ENCODE assay signal across 22 cellular contexts in genomic region chr20:34293589-34293988, GRCh38. TPM values are rescaled to one million over a fixed set of nuclear protein-coding genes. Genes with fewer than 3 reads are reported as not detected.
DNase-seq lines count a peak whose midpoint lies in the region; ATAC-seq and TF ChIP-seq lines count a peak whose summit lies in the region.
"Had no signal": no experiment of that assay in that cellular context is flagged by ENCODE, and none has a peak within 500 bp of the region (broad histone marks: within the 10 kb centered on the region; RNA-seq: fewer than 3 reads in every experiment).

No MANE protein-coding gene starts in this region.

- H3K36me3 Mint-ChIP-seq in activated naive CD8-positive, alpha-beta T cell treated with anti-CD3 and anti-CD28 coated beads for 36 hours, result peaks cover 46% of the 10 kb centered on the region
- peaks cover 56% of the 10 kb centered on the region for H3K36me3 Mint-ChIP-seq in activated naive CD8-positive, alpha-beta T cell treated with anti-CD3 and anti-CD28 coated beads, Interleukin-2, amount 50 U/mL, for 24 hours (ENCODE audit: low read depth)
- H3K36me3 Mint-ChIP-seq in dendritic cell treated with granulocyte-macrophage colony-stimulating factor and Interleukin-4, amounts not matched to agents 40 ng/mL and 50 ng/mL, for 4 days (ENCODE audit: low read depth), result peaks cover 89% of the 10 kb centered on the region
- H3K36me3 Mint-ChIP-seq in nephron progenitor cell (ENCODE audit: low read depth), result peaks cover 59% of the 10 kb centered on the region

- H3K36me3 ChIP-seq in MM.1S (replicated peaks; ENCODE audit: insufficient read depth, low read length), result no peaks in the 10 kb centered on the region

- no peaks in the 10 kb centered on the region for H4K20me1 ChIP-seq in MM.1S (ENCODE audit: insufficient read depth, low read length)

- TF ChIP-seq CTCF in nephron progenitor cell (IDR thresholded peaks at IDR 0.05) (no peak), MM.1S (IDR thresholded peaks at IDR 0.05; ENCODE audit: low read length) (no peak)

- ATAC-seq in activated naive CD8-positive, alpha-beta T cell treated with anti-CD3 and anti-CD28 coated beads, Interleukin-2, amount 50 U/mL, for 24 hours, result no peak
- no peak for ATAC-seq in GM19455 (IDR thresholded peaks at IDR 0.05; ENCODE audit: unreplicated experiment)
- ATAC-seq: SK-N-SH treated with all-trans-retinoic acid at 6 μM for 48 hours had no signal

- peaks cover 38% of the 10 kb centered on the region for H3K79me2 ChIP-seq in MM.1S (ENCODE audit: low read length)

- no peaks in the 10 kb centered on the region for H3K27me3 Mint-ChIP-seq in activated naive CD8-positive, alpha-beta T cell treated with anti-CD3 and anti-CD28 coated beads for 36 hours
- H3K27me3 Mint-ChIP-seq in activated naive CD8-positive, alpha-beta T cell treated with anti-CD3 and anti-CD28 coated beads, Interleukin-2, amount 50 U/mL, for 24 hours, result no peaks in the 10 kb centered on the region
- H3K27me3 Mint-ChIP-seq in dendritic cell treated with granulocyte-macrophage colony-stimulating factor and Interleukin-4, amounts not matched to agents 40 ng/mL and 50 ng/mL, for 4 days, result no peaks in the 10 kb centered on the region
- no peaks in the 10 kb centered on the region for H3K27me3 Mint-ChIP-seq in nephron progenitor cell (ENCODE audit: low read depth, poor library complexity)
- H3K27me3 Mint-ChIP-seq: CD8-positive, alpha-beta memory T cell had no signal

- no peaks in the 10 kb centered on the region for H3F3A ChIP-seq in MM.1S (ENCODE audit: insufficient read depth, low read length)

- H3K4me1 ChIP-seq in MM.1S (ENCODE audit: low read length), result no peaks in the 10 kb centered on the region
- H3K4me1 ChIP-seq: Peyer's patch had no signal

- H3K27ac Mint-ChIP-seq in activated naive CD8-positive, alpha-beta T cell treated with anti-CD3 and anti-CD28 coated beads for 36 hours, result peak overlapping the region; percentile 22
- H3K27ac Mint-ChIP-seq in activated naive CD8-positive, alpha-beta T cell treated with anti-CD3 and anti-CD28 coated beads, Interleukin-2, amount 50 U/mL, for 24 hours, result no peak overlapping the region
- peak overlapping the region; percentile 85 for H3K27ac Mint-ChIP-seq in dendritic cell treated with granulocyte-macrophage colony-stimulating factor and Interleukin-4, amounts not matched to agents 40 ng/mL and 50 ng/mL, for 4 days
- H3K27ac Mint-ChIP-seq in nephron progenitor cell, result peak overlapping the region; percentile 49

- H3K27me3 ChIP-seq in MM.1S (replicated peaks; ENCODE audit: insufficient read depth, low read length), result no peaks in the 10 kb centered on the region
- H3K27me3 ChIP-seq: BLaER1 treated with 17β-estradiol and CSF1 and Interleukin-3, amounts not matched to agents 10 nM and 100 nM; Peyer's patch had no signal

- H3K9me3 ChIP-seq in MM.1S (replicated peaks; ENCODE audit: insufficient read depth, low read length), result no peaks in the 10 kb centered on the region
- H3K9me3 ChIP-seq: BLaER1 treated with 17β-estradiol and CSF1 and Interleukin-3, amounts not matched to agents 10 nM and 100 nM; Peyer's patch had no signal

- H3K9ac ChIP-seq in MM.1S (ENCODE audit: low read length), result no peak overlapping the region
- H3K9ac ChIP-seq: BLaER1 treated with 17β-estradiol and CSF1 and Interleukin-3, amounts not matched to agents 10 nM and 100 nM; KMS-11 had no signal

- no peaks in the 10 kb centered on the region for H3K9me2 ChIP-seq in MM.1S (replicated peaks; ENCODE audit: insufficient read depth, low read length)

- H3K4me3 Mint-ChIP-seq in activated naive CD8-positive, alpha-beta T cell treated with anti-CD3 and anti-CD28 coated beads for 36 hours, result no peak overlapping the region
- no peak overlapping the region for H3K4me3 Mint-ChIP-seq in activated naive CD8-positive, alpha-beta T cell treated with anti-CD3 and anti-CD28 coated beads, Interleukin-2, amount 50 U/mL, for 24 hours
- H3K4me3 Mint-ChIP-seq in dendritic cell treated with granulocyte-macrophage colony-stimulating factor and Interleukin-4, amounts not matched to agents 40 ng/mL and 50 ng/mL, for 4 days, result peak overlapping the region; percentile 28
- no peak overlapping the region for H3K4me3 Mint-ChIP-seq in nephron progenitor cell

- intact Hi-C loops in dendritic cell treated with granulocyte-macrophage colony-stimulating factor and Interleukin-4, amounts not matched to agents 40 ng/mL and 50 ng/mL, for 4 days (cut with micrococcal nuclease), result no loop called here

- no peaks in the 10 kb centered on the region for H3K9me3 Mint-ChIP-seq in activated naive CD8-positive, alpha-beta T cell treated with anti-CD3 and anti-CD28 coated beads for 36 hours
- no peaks in the 10 kb centered on the region for H3K9me3 Mint-ChIP-seq in activated naive CD8-positive, alpha-beta T cell treated with anti-CD3 and anti-CD28 coated beads, Interleukin-2, amount 50 U/mL, for 24 hours
- no peaks in the 10 kb centered on the region for H3K9me3 Mint-ChIP-seq in dendritic cell treated with granulocyte-macrophage colony-stimulating factor and Interleukin-4, amounts not matched to agents 40 ng/mL and 50 ng/mL, for 4 days
- H3K9me3 Mint-ChIP-seq in nephron progenitor cell, result no peaks in the 10 kb centered on the region
- H3K9me3 Mint-ChIP-seq: CD8-positive, alpha-beta memory T cell had no signal

- peaks cover 2% of the 10 kb centered on the region for H3K4me1 Mint-ChIP-seq in activated naive CD8-positive, alpha-beta T cell treated with anti-CD3 and anti-CD28 coated beads for 36 hours
- H3K4me1 Mint-ChIP-seq in activated naive CD8-positive, alpha-beta T cell treated with anti-CD3 and anti-CD28 coated beads, Interleukin-2, amount 50 U/mL, for 24 hours, result no peaks in the 10 kb centered on the region
- H3K4me1 Mint-ChIP-seq in dendritic cell treated with granulocyte-macrophage colony-stimulating factor and Interleukin-4, amounts not matched to agents 40 ng/mL and 50 ng/mL, for 4 days (ENCODE audit: low read depth), result peaks cover 58% of the 10 kb centered on the region
- H3K4me1 Mint-ChIP-seq in nephron progenitor cell, result peaks cover 7% of the 10 kb centered on the region
- H3K4me1 Mint-ChIP-seq: CD8-positive, alpha-beta memory T cell had no signal

- H3K4me2 ChIP-seq in MM.1S (ENCODE audit: low read depth, low read length), result no peak overlapping the region
- H3K4me2 ChIP-seq: KMS-11 had no signal

- H3K4me3 ChIP-seq in MM.1S (ENCODE audit: low read length), result no peak overlapping the region
- H3K4me3 ChIP-seq: BLaER1 treated with 17β-estradiol and CSF1 and Interleukin-3, amounts not matched to agents 10 nM and 100 nM; Peyer's patch had no signal

- H2AFZ ChIP-seq in MM.1S (ENCODE audit: low read length), result no peak overlapping the region

- H3K27ac ChIP-seq in MM.1S (ENCODE audit: low read length), result no peak overlapping the region
- H3K27ac ChIP-seq: KMS-11, Peyer's patch had no signal

- DNase-seq in activated naive CD8-positive, alpha-beta T cell treated with anti-CD3 and anti-CD28 coated beads for 36 hours, result no peak
- DNase-seq in activated naive CD8-positive, alpha-beta T cell treated with anti-CD3 and anti-CD28 coated beads, Interleukin-2, amount 50 U/mL, for 24 hours, result no peak
- no peak for DNase-seq in nephron progenitor cell
- DNase-seq in MM.1S, result no peak
- DNase-seq in stimulated activated CD4-positive, alpha-beta T cell treated with anti-CD3 and anti-CD28 coated beads, Interleukin-15, amount 100 ng/mL, for 24 hours, result no peak
- no peak for DNase-seq in mesenteric fat pad (ENCODE audit: low spot score)
- DNase-seq: 8988T; CD8-positive, alpha-beta memory T cell; DMS53; GDM1; NCI-H1105; NCI-H146; NCI-H2029; NCI-H2227 treated with DMSO at 0.1 percent for 48 hours; NCI-H510A treated with DMSO at 0.1 percent for 48 hours; NCI-H748 treated with DMSO at 0.1 percent for 48 hours; Peyer's patch had no signal

RNA-seq across cellular contexts. Expression of gene AHCY, which starts 9.6 kb away (rescaled TPM):
- 100 to 1,000 TPM; 245 to 254 TPM for total RNA-seq in activated naive CD8-positive, alpha-beta T cell treated with anti-CD3 and anti-CD28 coated beads for 36 hours
- total RNA-seq in mesenteric fat pad, result 56.8 TPM

RNA-seq across cellular contexts. Expression of gene ASIP, which starts 52.4 kb away (rescaled TPM):
- total RNA-seq in activated naive CD8-positive, alpha-beta T cell treated with anti-CD3 and anti-CD28 coated beads for 36 hours, result not detected
- total RNA-seq in mesenteric fat pad, result not detected
- total RNA-seq: CD8-positive, alpha-beta memory T cell; Peyer's patch had no signal
